32 cellular contexts compared by ENCODE assay signal in genomic region chr17:437545-437944, GRCh38.
"Had no signal": no experiment of that assay in that cellular context is flagged by ENCODE, and none has a peak within 500 bp of the region (broad histone marks: within the 10 kb centered on the region; RNA-seq: fewer than 3 reads in every experiment).

No MANE protein-coding gene starts in this region.

- H2AFZ ChIP-seq: parathyroid adenoma had no signal

- H3K4me3 Mint-ChIP-seq: naive thymus-derived CD8-positive, alpha-beta T cell; natural killer cell treated with Interleukin-12 subunit alpha and Interleukin-12 subunit beta and Interleukin-15 and Interleukin-18, amount 100 ng/mL, for 72 hours; nephron progenitor cell; neural crest cell; stimulated activated memory B cell treated with anti-CD40 and anti-IgM and Interleukin-4, amounts not matched to agents 10 μg/mL and 1 μg/mL and 100 μg/mL, for 72 hours; stimulated activated naive CD8-positive, alpha-beta T cell treated with anti-CD3 and anti-CD28 coated beads, Interleukin-15, amount 100 ng/mL, for 72 hours had no signal

- ATAC-seq: naive thymus-derived CD8-positive, alpha-beta T cell; natural killer cell treated with Interleukin-12 subunit alpha and Interleukin-12 subunit beta and Interleukin-15 and Interleukin-18, amount 100 ng/mL, for 72 hours; psoas muscle; right cardiac atrium; sciatic nerve; stimulated activated memory B cell treated with anti-CD40 and anti-IgM and Interleukin-4, amounts not matched to agents 10 μg/mL and 1 μg/mL and 100 μg/mL, for 72 hours; stimulated activated naive CD8-positive, alpha-beta T cell treated with anti-CD3 and anti-CD28 coated beads, Interleukin-15, amount 100 ng/mL, for 72 hours; stimulated activated naive CD8-positive, alpha-beta T cell treated with anti-CD3 and anti-CD28 coated beads, Interleukin-15, Interleukin-2, amounts not matched to agents 100 U/mL and 50 U/mL, for 24 hours had no signal

- H3K4me3 ChIP-seq: ovary, psoas muscle, skin epidermis, smooth muscle cell, spleen, suprapubic skin, testis, tibial artery, transverse colon, upper lobe of left lung, vagina had no signal

- H3K4me2 ChIP-seq: smooth muscle cell had no signal

- DNase-seq: naive thymus-derived CD8-positive, alpha-beta T cell; nephron progenitor cell; occipital lobe; ovary; posterior cingulate gyrus; psoas muscle; right cardiac atrium; spleen; stimulated activated CD4-positive, alpha-beta T cell treated with anti-CD3 and anti-CD28 coated beads, Interleukin-12 subunit alpha, Interleukin-12 subunit beta, amount 100 ng/mL, for 4 hours; stimulated activated CD4-positive, alpha-beta T cell treated with anti-CD3 and anti-CD28 coated beads, Interleukin-1b, Interleukin-23, amount 100 ng/mL, for 48 hours; stimulated activated CD4-positive, alpha-beta T cell treated with anti-CD3 and anti-CD28 coated beads, Interleukin-4, amount 100 ng/mL, for 1 hour; stimulated activated CD4-positive, alpha-beta T cell treated with anti-CD3 and anti-CD28 coated beads, Interleukin-4, amount 100 ng/mL, for 4 hours; stimulated activated CD8-positive, alpha-beta memory T cell treated with anti-CD3 and anti-CD28 coated beads, Interleukin-4, amount 100 ng/mL, for 48 hours; stimulated activated naive CD4-positive, alpha-beta T cell; stimulated activated naive CD8-positive, alpha-beta T cell treated with anti-CD3 and anti-CD28 coated beads, Interleukin-15, amount 100 ng/mL, for 72 hours; stimulated activated naive CD8-positive, alpha-beta T cell treated with anti-CD3 and anti-CD28 coated beads, Interleukin-15, Interleukin-2, amounts not matched to agents 100 U/mL and 50 U/mL, for 24 hours; substantia nigra; testis; tibial artery; transverse colon; upper lobe of left lung had no signal

- H3K27ac Mint-ChIP-seq: natural killer cell treated with Interleukin-12 subunit alpha and Interleukin-12 subunit beta and Interleukin-15 and Interleukin-18, amount 100 ng/mL, for 72 hours; nephron progenitor cell; progenitor cell of endocrine pancreas; stimulated activated memory B cell treated with anti-CD40 and anti-IgM and Interleukin-4, amounts not matched to agents 10 μg/mL and 1 μg/mL and 100 μg/mL, for 72 hours; stimulated activated naive CD8-positive, alpha-beta T cell treated with anti-CD3 and anti-CD28 coated beads, Interleukin-15, amount 100 ng/mL, for 72 hours had no signal

- H3K9me3 ChIP-seq: ovary, suprapubic skin, testis, tibial artery, vagina had no signal

- H3K27me3 ChIP-seq: ovary, spleen, suprapubic skin, testis, tibial artery, transverse colon, upper lobe of left lung, vagina had no signal

- H3K27ac ChIP-seq: ovary, parathyroid adenoma, psoas muscle, skin epidermis, spleen, suprapubic skin, testis, tibial artery, transverse colon, upper lobe of left lung, vagina had no signal

- H3K9ac ChIP-seq: parathyroid adenoma had no signal

- FAIRE-seq: urothelium cell line had no signal

- H3K79me2 ChIP-seq: parathyroid adenoma had no signal

- H3K4me1 Mint-ChIP-seq: nephron progenitor cell; neural crest cell; stimulated activated memory B cell treated with anti-CD40 and anti-IgM and Interleukin-4, amounts not matched to agents 10 μg/mL and 1 μg/mL and 100 μg/mL, for 72 hours; stimulated activated naive CD8-positive, alpha-beta T cell treated with anti-CD3 and anti-CD28 coated beads, Interleukin-15, amount 100 ng/mL, for 72 hours had no signal

- H3K4me1 ChIP-seq: parathyroid adenoma, psoas muscle, spleen, suprapubic skin, testis, tibial artery, transverse colon, upper lobe of left lung, vagina had no signal

- H3K27me3 Mint-ChIP-seq: stimulated activated naive CD8-positive, alpha-beta T cell treated with anti-CD3 and anti-CD28 coated beads, Interleukin-15, amount 100 ng/mL, for 72 hours had no signal

- H3K36me3 ChIP-seq: ovary, tibial artery, transverse colon, vagina had no signal
